ENCODE assay signal across 12 cellular contexts in the genomic region with DNA sequence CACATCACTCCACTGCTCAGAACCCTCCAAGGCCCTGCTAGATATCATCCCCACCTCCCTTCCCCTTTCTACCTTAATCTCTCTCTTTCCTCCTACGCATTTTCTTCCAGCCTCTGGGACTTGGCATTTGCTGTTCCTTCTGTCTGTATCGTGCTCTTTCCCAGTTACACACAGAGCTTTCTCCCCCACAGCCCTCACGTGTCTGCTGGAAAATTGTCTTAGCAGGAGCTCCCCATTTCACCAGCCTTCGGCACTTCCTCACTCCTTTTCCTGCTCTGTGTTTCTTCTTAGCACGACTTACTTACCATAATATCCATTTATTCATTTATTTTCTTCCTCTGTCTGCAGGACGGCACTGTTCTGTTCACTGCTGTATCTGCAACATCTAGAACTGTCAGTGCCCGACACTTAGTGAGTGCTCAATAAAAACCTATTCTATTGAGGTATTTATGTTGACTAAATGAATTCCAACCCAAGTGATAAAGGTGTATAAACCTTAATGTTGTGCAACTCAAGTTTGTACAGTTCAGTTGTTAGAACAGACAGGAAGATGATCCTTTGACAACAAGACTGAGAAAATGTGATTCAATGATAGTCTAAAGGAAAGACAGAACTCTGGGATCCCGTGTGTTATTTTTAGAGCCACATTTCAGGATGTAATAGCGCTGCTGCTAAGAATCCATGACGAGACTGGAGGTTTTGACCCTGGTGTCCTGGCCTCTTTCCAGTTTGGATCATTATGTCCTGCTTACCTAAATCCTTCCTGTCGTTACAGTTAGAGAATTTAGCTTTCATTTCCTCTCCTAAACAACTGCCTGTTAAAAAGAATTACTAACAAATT.
DNase-seq lines count a peak whose midpoint lies in the region; ATAC-seq and TF ChIP-seq lines count a peak whose summit lies in the region.
"Had no signal": no experiment of that assay in that cellular context is flagged by ENCODE, and none has a peak within 500 bp of the region (broad histone marks: within the 10 kb centered on the region; RNA-seq: fewer than 3 reads in every experiment).

No MANE protein-coding gene starts in this region.

- H3K9me3 Mint-ChIP-seq in H9: no peaks in the 10 kb centered on the region
- H3K9me3 Mint-ChIP-seq: activated naive CD8-positive, alpha-beta T cell treated with anti-CD3 and anti-CD28 coated beads for 36 hours had no signal

- H3K79me1 ChIP-seq in H9 (ENCODE audit: insufficient read depth, low read depth, low read length, poor library complexity, severe bottlenecking): no peaks in the 10 kb centered on the region

- WGBS in H9 (ENCODE audit: extremely low coverage, insufficient read length, low lambda C conversion rate): 100% methylated on average over 2 of the region's 11 CpGs
- 66% methylated on average over 11 of the region's 11 CpGs for WGBS in hepatocyte (ENCODE audit: low lambda C conversion rate, missing lambda C conversion rate)
- 46 to 60% methylated on average over 11 of the region's 11 CpGs for WGBS in aorta, 2 donors

- H4K5ac ChIP-seq in H9 (ENCODE audit: insufficient read length, low read depth, low read length): no peak overlapping the region

- H3K27ac Mint-ChIP-seq in H9: peak overlapping the region in 2 of 3 experiments; percentile 4 to 47; a peak in 2 of 7 replicates
- H3K27ac Mint-ChIP-seq: activated CD4-positive, alpha-beta T cell treated with anti-CD3 and anti-CD28 coated beads for 36 hours; activated naive CD8-positive, alpha-beta T cell treated with anti-CD3 and anti-CD28 coated beads for 36 hours had no signal

- H3K4me2 ChIP-seq in H9 (ENCODE audit: insufficient read depth, insufficient read length, low read length) (no peak overlapping the region), hepatocyte (peak overlapping the region; percentile 7)

- in situ Hi-C loops in brain microvascular endothelial cell (cut with HindIII; ENCODE audit: low pct_ligation_motif_present, low sequenced_read_pairs): no loop called here

- no peaks in the 10 kb centered on the region for H3K23me2 ChIP-seq in H9 (ENCODE audit: insufficient read length, low read depth, low read length, poor library complexity, severe bottlenecking)

- no peaks in the 10 kb centered on the region for H4K20me1 ChIP-seq in H9 (ENCODE audit: control insufficient read depth, insufficient read depth, insufficient read length)
- H4K20me1 ChIP-seq in hepatocyte (ENCODE audit: insufficient read depth, poor library complexity, severe bottlenecking): no peaks in the 10 kb centered on the region

- H3K4me3 ChIP-seq in brain microvascular endothelial cell (ENCODE audit: low read depth, low read length): no peak overlapping the region
- no peak overlapping the region for H3K4me3 ChIP-seq in hepatocyte
- H3K4me3 ChIP-seq in skeletal muscle tissue (ENCODE audit: low read length in 3 of 3): peak overlapping the region in 1 of 3 donors; percentile 3
- no peak overlapping the region for H3K4me3 ChIP-seq in aorta (ENCODE audit: low read length in 2 of 2)

- no peaks in the 10 kb centered on the region for H3K79me2 ChIP-seq in H9 (ENCODE audit: insufficient read depth, low read length)
- H3K79me2 ChIP-seq in hepatocyte: no peaks in the 10 kb centered on the region

- no peak overlapping the region for H3K56ac ChIP-seq in H9 (ENCODE audit: insufficient read length, low read depth, low read length)

- H3K4me1 Mint-ChIP-seq in H9: peaks cover 0 to 3% of the 10 kb centered on the region in 2 experiments; a peak in 1 of 4 replicates
- H3K4me1 Mint-ChIP-seq: activated CD4-positive, alpha-beta T cell treated with anti-CD3 and anti-CD28 coated beads for 36 hours; activated naive CD8-positive, alpha-beta T cell treated with anti-CD3 and anti-CD28 coated beads for 36 hours had no signal

- no peak for TF ChIP-seq CTCF in H9 (conservative IDR thresholded peaks at IDR 0.05)
- no peak for TF ChIP-seq CTCF in brain microvascular endothelial cell (IDR thresholded peaks at IDR 0.05; ENCODE audit: low read depth, low read length, missing control alignments)
- TF ChIP-seq CTCF in hepatocyte (IDR thresholded peaks at IDR 0.05; ENCODE audit: poor library complexity): no peak

- H3K23ac ChIP-seq in H9 (ENCODE audit: insufficient read length, low read depth, low read length): no peak overlapping the region

- H3K27ac ChIP-seq in H9 (ENCODE audit: insufficient read length, low read depth, low read length) (no peak overlapping the region), brain microvascular endothelial cell (no peak overlapping the region), hepatocyte (peak overlapping the region; percentile 9), skeletal muscle tissue (ENCODE audit: low read depth, low read length) (peak overlapping the region; percentile 11), aorta (ENCODE audit: low read depth in 1 of 2, low read length in 2 of 2) (peak overlapping the region in 1 of 2 donors; percentile 6)

- no peak overlapping the region for H2BK12ac ChIP-seq in H9 (ENCODE audit: insufficient read length, low read depth, low read length)

- H3K36me3 ChIP-seq in brain microvascular endothelial cell (replicated peaks): no peaks in the 10 kb centered on the region
- H3K36me3 ChIP-seq in hepatocyte (replicated peaks; ENCODE audit: insufficient read depth, low read depth): no peaks in the 10 kb centered on the region
- no peaks in the 10 kb centered on the region for H3K36me3 ChIP-seq in skeletal muscle tissue (ENCODE audit: control insufficient read depth in 3 of 3, insufficient read depth in 3 of 3, low read length in 3 of 3)
- H3K36me3 ChIP-seq in aorta (ENCODE audit: control insufficient read depth in 1 of 2, insufficient read depth in 2 of 2, low read length in 1 of 2): peaks cover 0 to 3% of the 10 kb centered on the region in 2 donors

- H3K9me3 ChIP-seq in H9 (ENCODE audit: control insufficient read depth, low read depth, low read length) (no peaks in the 10 kb centered on the region), hepatocyte (ENCODE audit: low read depth) (no peaks in the 10 kb centered on the region), skeletal muscle tissue (ENCODE audit: control insufficient read depth in 3 of 3, low read length in 3 of 3) (no peaks in the 10 kb centered on the region), aorta (ENCODE audit: control insufficient read depth, low read length) (no peaks in the 10 kb centered on the region)

- H3K9me2 ChIP-seq in hepatocyte (replicated peaks; ENCODE audit: insufficient read depth): no peaks in the 10 kb centered on the region

- no peak for ATAC-seq in aorta (ENCODE audit: low FRiP score)
- ATAC-seq: activated CD4-positive, alpha-beta T cell treated with anti-CD3 and anti-CD28 coated beads for 36 hours had no signal

- intact Hi-C loops in posterior cingulate gyrus (cut with DNase I): no loop called here
- intact Hi-C loops in aorta (cut with DNase I): no loop called here

- DNase-seq in H9: no peak
- DNase-seq in brain microvascular endothelial cell: peak; percentile 35
- no peak for DNase-seq in hepatocyte (ENCODE audit: low spot score)
- no peak for DNase-seq in posterior cingulate gyrus
- no peak for DNase-seq in DMS79 (lab: John Stamatoyannopoulos, UW)
- no peak for DNase-seq in T-helper 1 cell
- no peak for DNase-seq in aorta
- DNase-seq: activated CD4-positive, alpha-beta T cell treated with anti-CD3 and anti-CD28 coated beads for 36 hours; activated naive CD8-positive, alpha-beta T cell treated with anti-CD3 and anti-CD28 coated beads for 36 hours; NCI-H1930; SHP77 treated with DMSO at 0.1 percent for 48 hours had no signal

- no peak overlapping the region for H3K4me3 Mint-ChIP-seq in H9
- H3K4me3 Mint-ChIP-seq: activated CD4-positive, alpha-beta T cell treated with anti-CD3 and anti-CD28 coated beads for 36 hours; activated naive CD8-positive, alpha-beta T cell treated with anti-CD3 and anti-CD28 coated beads for 36 hours had no signal

- no peaks in the 10 kb centered on the region for H3K27me3 Mint-ChIP-seq in H9 (ENCODE audit: low read depth)
- H3K27me3 Mint-ChIP-seq: activated CD4-positive, alpha-beta T cell treated with anti-CD3 and anti-CD28 coated beads for 36 hours had no signal

- H3K14ac ChIP-seq in H9 (ENCODE audit: insufficient read depth, low read length): no peak overlapping the region

- no peak overlapping the region for H2AFZ ChIP-seq in H9 (ENCODE audit: low read length)
- no peak overlapping the region for H2AFZ ChIP-seq in hepatocyte

- H4K91ac ChIP-seq in H9 (ENCODE audit: insufficient read length, low read depth, low read length): no peak overlapping the region

- H2BK15ac ChIP-seq in H9 (ENCODE audit: low read depth, low read length): no peak overlapping the region

- H2BK5ac ChIP-seq in H9 (ENCODE audit: insufficient read length, low read length): no peak overlapping the region

- no peaks in the 10 kb centered on the region for H3K36me3 Mint-ChIP-seq in H9 (ENCODE audit: insufficient read depth in 1 of 3, low read depth in 3 of 3)
- H3K36me3 Mint-ChIP-seq: activated naive CD8-positive, alpha-beta T cell treated with anti-CD3 and anti-CD28 coated beads for 36 hours had no signal

- H2BK120ac ChIP-seq in H9 (ENCODE audit: low read depth, low read length, poor library complexity, severe bottlenecking): no peak overlapping the region

- H3K27me3 ChIP-seq in H9 (ENCODE audit: insufficient read depth, low read length) (no peaks in the 10 kb centered on the region), brain microvascular endothelial cell (replicated peaks) (no peaks in the 10 kb centered on the region), hepatocyte (no peaks in the 10 kb centered on the region), skeletal muscle tissue (ENCODE audit: control insufficient read depth in 3 of 3, insufficient read depth in 3 of 3, low read length in 3 of 3) (no peaks in the 10 kb centered on the region), aorta (ENCODE audit: control insufficient read depth in 1 of 2, insufficient read depth in 2 of 2, low read length in 1 of 2) (no peaks in the 10 kb centered on the region)

- H2BK20ac ChIP-seq in H9 (ENCODE audit: low read depth, low read length, poor library complexity, severe bottlenecking): no peak overlapping the region

- no peak overlapping the region for H3T11ph ChIP-seq in H9 (ENCODE audit: low read length)

- H3K4me1 ChIP-seq in H9 (ENCODE audit: insufficient read depth, low read length): no peaks in the 10 kb centered on the region; the same call in 1 of the 2 replicates
- H3K4me1 ChIP-seq in hepatocyte (ENCODE audit: insufficient read depth): peaks cover 13% of the 10 kb centered on the region
- H3K4me1 ChIP-seq in skeletal muscle tissue (ENCODE audit: control insufficient read depth in 3 of 3, insufficient read depth in 3 of 3, low read length in 3 of 3): peaks cover 0 to 4% (median 4%) of the 10 kb centered on the region in 3 donors
- H3K4me1 ChIP-seq in aorta (ENCODE audit: control insufficient read depth in 1 of 2, insufficient read depth in 2 of 2, low read length in 2 of 2): no peaks in the 10 kb centered on the region

- H3K18ac ChIP-seq in H9 (ENCODE audit: insufficient read length, low read depth, low read length): no peak overlapping the region

- no peak overlapping the region for H2AK5ac ChIP-seq in H9 (ENCODE audit: insufficient read length, low read length)

- H3K9ac ChIP-seq in H9 (ENCODE audit: extremely low read depth, insufficient read length, low read length) (no peak overlapping the region), skeletal muscle tissue (ENCODE audit: low read depth in 1 of 3, low read length in 3 of 3) (no peak overlapping the region)

- no peak overlapping the region for H4K8ac ChIP-seq in H9 (replicated peaks; ENCODE audit: insufficient read length, low read depth, low read length)

- H3K4ac ChIP-seq in H9 (ENCODE audit: low read depth, low read length): no peak overlapping the region

Comparison
In these comparisons a context has a peak if more than half of its experiments do, and no peak if none do; other contexts are left out.
1. H3K27ac ChIP-seq: peak in hepatocyte (single experiment) and skeletal muscle tissue (single experiment); none in H9 (single experiment) and brain microvascular endothelial cell (single experiment).